Comparison of ENCODE assay signal across 31 cellular contexts in genomic region chr6:143468026-143468425, GRCh38.
"Had no signal": no experiment of that assay in that cellular context is flagged by ENCODE, and none has a peak within 500 bp of the region (broad histone marks: within the 10 kb centered on the region; RNA-seq: fewer than 3 reads in every experiment).

No MANE protein-coding gene starts in this region.

- H3K4me3 ChIP-seq: adrenal gland, ascending aorta, gastroesophageal sphincter, heart right ventricle, hepatocyte had no signal

- ATAC-seq: activated CD4-positive, CD25-positive, alpha-beta regulatory T cell treated with anti-CD3 and anti-CD28 coated beads, Interleukin-2, amount 50 U/mL, for 24 hours; activated CD8-positive, alpha-beta T cell treated with anti-CD3 and anti-CD28 coated beads for 36 hours; activated naive CD8-positive, alpha-beta T cell treated with anti-CD3 and anti-CD28 coated beads, Interleukin-2, amount 50 U/mL, for 24 hours; activated T-cell treated with anti-CD3 and anti-CD28 coated beads, Interleukin-2, amount 50 U/mL, for 4 hours; activated T-helper 17 cell treated with anti-CD3 and anti-CD28 coated beads, Interleukin-2, amount 50 U/mL, for 72 hours; effector memory CD8-positive, alpha-beta T cell; esophagus mucosa; gastroesophageal sphincter; heart right ventricle; T-helper 17 cell had no signal

- H3K4me1 ChIP-seq: adrenal gland, ascending aorta, gastroesophageal sphincter, heart right ventricle had no signal

- H3K9me3 ChIP-seq: adrenal gland, ascending aorta, gastroesophageal sphincter, heart right ventricle had no signal

- H2AFZ ChIP-seq: hepatocyte had no signal

- H3K36me3 ChIP-seq: WERI-Rb-1 had no signal

- H3K27ac ChIP-seq: adrenal gland, ascending aorta, gastroesophageal sphincter, heart right ventricle, hepatocyte, WERI-Rb-1 had no signal

- DNase-seq: activated B cell treated with CpG ODN at 0.5 μM for 24 hours; activated CD4-positive, alpha-beta T cell treated with anti-CD3 and anti-CD28 coated beads for 48 hours; activated CD4-positive, alpha-beta T cell treated with anti-CD3 and anti-CD28 coated beads, Interleukin-2, amount 50 U/mL, for 1 hour; activated CD4-positive, alpha-beta T cell treated with anti-CD3 and anti-CD28 coated beads, Interleukin-2, amount 50 U/mL, for 48 hours; activated CD8-positive, alpha-beta memory T cell treated with anti-CD3 and anti-CD28 coated beads for 24 hours; activated CD8-positive, alpha-beta T cell treated with anti-CD3 and anti-CD28 coated beads for 36 hours; activated effector memory CD4-positive, alpha-beta T cell treated with Interleukin-2 at 50 U/mL for 16 hours; activated naive CD4-positive, alpha-beta T cell treated with anti-CD3 and anti-CD28 coated beads for 36 hours; activated naive CD8-positive, alpha-beta T cell treated with anti-CD3 and anti-CD28 coated beads for 36 hours; activated naive CD8-positive, alpha-beta T cell treated with anti-CD3 and anti-CD28 coated beads, Interleukin-2, amount 50 U/mL, for 24 hours; activated T-cell treated with anti-CD3 and anti-CD28 coated beads, Interleukin-2, amount 50 U/mL, for 4 hours; adrenal gland; amygdala; caudate nucleus; cortex of kidney; dermis blood vessel endothelial cell; effector CD4-positive, alpha-beta T cell; effector memory CD8-positive, alpha-beta T cell; foreskin fibroblast; heart right ventricle; T-helper 1 cell; T-helper 17 cell; T1000; WERI-Rb-1 had no signal

- H3K27me3 ChIP-seq: adrenal gland, ascending aorta, gastroesophageal sphincter, heart right ventricle, hepatocyte had no signal

- H3K79me2 ChIP-seq: hepatocyte had no signal

- H3K4me2 ChIP-seq: hepatocyte had no signal

- FAIRE-seq: colon had no signal
